ENCODE assay signal across 7 cellular contexts in genomic region chr5:173055722-173055982, GRCh38. TPM values are rescaled to one million over a fixed set of nuclear protein-coding genes. Genes with fewer than 3 reads are reported as not detected.
DNase-seq lines count a peak whose midpoint lies in the region; ATAC-seq, FAIRE-seq and TF ChIP-seq lines count a peak whose summit lies in the region.

No MANE protein-coding gene starts in this region.

- peak overlapping the region; percentile 27; the same call in 2 of the 3 replicates for H3K27ac ChIP-seq in K562 (ENCODE audit: extremely low read depth, low read depth, low read length)
- no peak overlapping the region for H3K27ac ChIP-seq in muscle layer of colon (ENCODE audit: low read depth, low read length)

- H3K79me2 ChIP-seq in K562 (ENCODE audit: control insufficient read depth, insufficient read depth, low read length) = peaks cover 17% of the 10 kb centered on the region

- POLR2A ChIA-PET in K562 (lab: Yijun Ruan, JAX) = interaction anchor here (1.2 kb wide), 1 partner anchor 9 kb away, joined by 3 read pairs; no protein-coding TSS in a partner anchor

- H3K27me3 ChIP-seq in K562 (ENCODE audit: control insufficient read depth in 2 of 2, insufficient read depth in 2 of 2, low read length in 2 of 2) (no peaks in the 10 kb centered on the region), muscle layer of colon (ENCODE audit: control insufficient read depth in 1 of 2, insufficient read depth in 2 of 2, low read length in 2 of 2) (no peaks in the 10 kb centered on the region)

- intact Hi-C loops in K562 (cut with micrococcal nuclease) = no loop called here

- no peak; a peak in 1 of 4 replicates for TF ChIP-seq RAD21 in K562 (CRISPR knock-in tag; conservative IDR thresholded peaks at IDR 0.05 in 1 of 2, IDR thresholded peaks at IDR 0.05 in 1 of 2)

- H3K4me3 ChIP-seq in K562 (peak overlapping the region; percentile 99), muscle layer of colon (ENCODE audit: low read depth in 1 of 2, low read length in 2 of 2) (peak overlapping the region; percentile 69 to 90)

- no peaks in the 10 kb centered on the region for H3K9me3 ChIP-seq in K562 (replicated peaks; ENCODE audit: control insufficient read depth, insufficient read depth, low read depth, low read length)
- no peaks in the 10 kb centered on the region for H3K9me3 ChIP-seq in muscle layer of colon (ENCODE audit: low read length)

- CTCF ChIA-PET in K562 (lab: Yijun Ruan, JAX; ENCODE audit: low intra/inter-chr PET ratio) = no interaction called here

- TF ChIP-seq EP300 in K562 (IDR thresholded peaks at IDR 0.05; ENCODE audit: low read length) = no peak

- FAIRE-seq in K562 (lab: Jason Lieb, UNC) = no peak

- H4K20me1 ChIP-seq in K562 (replicated peaks; ENCODE audit: control insufficient read depth, insufficient read depth, low read length) = no peaks in the 10 kb centered on the region

- ATAC-seq in GM18868 (IDR thresholded peaks at IDR 0.05; ENCODE audit: unreplicated experiment) (peak; percentile 0), HG03442 (IDR thresholded peaks at IDR 0.05; ENCODE audit: unreplicated experiment) (peak; percentile 0), K562 (no peak), HG02852 (IDR thresholded peaks at IDR 0.05; ENCODE audit: unreplicated experiment) (no peak)

- H3K9me1 ChIP-seq in K562 (ENCODE audit: control insufficient read depth, insufficient read depth, low read length) = no peaks in the 10 kb centered on the region

- no peak for TF ChIP-seq POLR2A in K562 (conservative IDR thresholded peaks at IDR 0.05)

- peak overlapping the region; percentile 94 for H3K4me2 ChIP-seq in K562 (ENCODE audit: insufficient read depth, low read length)

- H2AFZ ChIP-seq in K562 (ENCODE audit: low read depth, low read length) = peak overlapping the region; percentile 97

- BruUV-seq in K562 (replicated peaks; lab: Mats Ljungman, UMichigan) = TSS peak; percentile 95

- DNase-seq in K562 (ENCODE audit: extremely low read depth in 1 of 4, low spot score in 3 of 4) (peak in 1 of 4 experiments; percentile 25), HT-29 (ENCODE audit: low spot score) (no peak), putamen (ENCODE audit: low spot score) (no peak)

- H3K9ac ChIP-seq in K562 (ENCODE audit: insufficient read depth in 1 of 2, low read depth in 2 of 2, low read length in 2 of 2) (peak overlapping the region; percentile 32 to 66; a peak in 3 of 4 replicates), muscle layer of colon (ENCODE audit: low read length) (peak overlapping the region; percentile 2)

- WGBS in K562 (ENCODE audit: insufficient coverage, low coverage, missing lambda C conversion rate) = 3% methylated on average over 11 of the region's 11 CpGs

- TF ChIP-seq CTCF in K562 (IDR thresholded peaks at IDR 0.05 in 2 of 3, conservative IDR thresholded peaks at IDR 0.05 in 1 of 3; ENCODE audit: insufficient read depth in 2 of 3, low read depth in 1 of 3, low read length in 3 of 3) = no peak

- in situ Hi-C loops in K562 (cut with MboI) = no loop called here

- peaks cover 13% of the 10 kb centered on the region in 2 experiments; a peak in 3 of 5 replicates for H3K4me1 ChIP-seq in K562 (replicated peaks in 1 of 2; ENCODE audit: control insufficient read depth in 2 of 2, insufficient read depth in 2 of 2, low read length in 2 of 2)
- peaks cover 28% of the 10 kb centered on the region for H3K4me1 ChIP-seq in muscle layer of colon (ENCODE audit: insufficient read depth, low read length)

- H3K36me3 ChIP-seq in K562 (ENCODE audit: control insufficient read depth, insufficient read depth, low read length) (no peaks in the 10 kb centered on the region), muscle layer of colon (ENCODE audit: insufficient read depth, low read length) (peaks cover 4% of the 10 kb centered on the region)

TF ChIP-seq in K562, 482 proteins besides CTCF, POLR2A, EP300 and RAD21:
- no peak for TF ChIP-seq XRCC5 (IDR thresholded peaks at IDR 0.05; ENCODE audit: low read depth, low read length)
- TF ChIP-seq FOXA3 (CRISPR knock-in tag; conservative IDR thresholded peaks at IDR 0.05 in 1 of 2, IDR thresholded peaks at IDR 0.05 in 1 of 2) = 0 out of 4 replicates have a peak, but pooled peaks of 1 of the 2 experiments have one; percentile 16
- TF ChIP-seq SMARCE1 (IDR thresholded peaks at IDR 0.05) = 0 out of 2 replicates have a peak, but pooled peaks have one; percentile 30
- TF ChIP-seq NR4A1 (CRISPR knock-in tag; IDR thresholded peaks at IDR 0.05) = 0 out of 2 replicates have a peak, but pooled peaks have one; percentile 9
- TF ChIP-seq NR4A1 (tag; IDR thresholded peaks at IDR 0.05) = no peak
- TF ChIP-seq NBN (IDR thresholded peaks at IDR 0.05; ENCODE audit: low read depth) = peak; percentile 56; the same call in 1 of the 2 replicates
- no peak for TF ChIP-seq GMEB1 (CRISPR knock-in tag; IDR thresholded peaks at IDR 0.05)
- peak; percentile 42; the same call in 1 of the 2 replicates for TF ChIP-seq ZNF24 (IDR thresholded peaks at IDR 0.05)
- no peak for TF ChIP-seq CTBP1 (IDR thresholded peaks at IDR 0.05; ENCODE audit: borderline replicate concordance)
- TF ChIP-seq ELK3 (CRISPR knock-in tag; IDR thresholded peaks at IDR 0.05) = 0 out of 2 replicates have a peak, but pooled peaks have one; percentile 30
- TF ChIP-seq ERF (CRISPR knock-in tag; IDR thresholded peaks at IDR 0.05) = 0 out of 2 replicates have a peak, but pooled peaks have one; percentile 13
- TF ChIP-seq EHMT2 (IDR thresholded peaks at IDR 0.05) = no peak
- TF ChIP-seq KHSRP (IDR thresholded peaks at IDR 0.05) = no peak
- TF ChIP-seq SMAD3 (CRISPR knock-in tag; conservative IDR thresholded peaks at IDR 0.05) = 0 out of 2 replicates have a peak, but pooled peaks have one; percentile 49
- no peak for TF ChIP-seq MXI1 (IDR thresholded peaks at IDR 0.05; ENCODE audit: low read depth, low read length)
- no peak for TF ChIP-seq SOX6 (IDR thresholded peaks at IDR 0.05)

RNA-seq across cellular contexts. Expression of gene CREBRF, which starts 0.5 kb away (rescaled TPM):
- 11.5 and 33.0 TPM in 2 replicates for total RNA-seq in K562 (2011; cell fraction: chromatin; rRNA removed; ENCODE audit: low replicate concordance)
- total RNA-seq in K562 (2011; cell fraction: nucleolus; rRNA removed) = 7.8 and 10.5 TPM in 2 replicates
- 14.4 and 25.6 TPM in 2 replicates for total RNA-seq in K562 (2011; cell fraction: nucleoplasm; rRNA removed)
- 3.2 and 3.6 TPM in 2 replicates for total RNA-seq in K562 (2014; rRNA removed)
- total RNA-seq in K562 (2014; rRNA removed; fragmentation: Illumina TruSeq; extraction: Trizol) = 4.5 and 6.1 TPM in 2 replicates
- total RNA-seq in K562 (2015; rRNA removed; fragmentation: Illumina TruSeq; extraction: Trizol) = 2.9 and 3.1 TPM in 2 replicates
- 3.8 TPM in 2 replicates for total RNA-seq in K562 (2021)
- polyA plus RNA-seq in K562 (2011; rRNA removed) = 4.7 and 4.9 TPM in 2 replicates
- polyA plus RNA-seq in K562 (2011; cell fraction: cytosol; rRNA removed) = 0.85 and 1.8 TPM in 2 replicates
- 8.7 and 9.9 TPM in 2 replicates for polyA plus RNA-seq in K562 (2011; cell fraction: nucleus; rRNA removed)
- polyA plus RNA-seq in K562 (2012) = 2.0 and 5.1 TPM in 2 replicates
- polyA plus RNA-seq in K562 (2014; fragmentation: Illumina TruSeq; extraction: Trizol) = 2.4 and 4.8 TPM in 2 replicates
- 1 to 10 TPM; 1.1 to 1.3 TPM for polyA plus RNA-seq in K562 (2014; fragmentation: Nextera tagmentation; extraction: Ambion mirVana)
- polyA plus RNA-seq in K562 (2014; rRNA removed) = 2.0 and 2.8 TPM in 2 replicates
- 10.9 and 15.9 TPM in 2 replicates for polyA minus RNA-seq in K562 (2011; rRNA and poly(A)+ RNA removed)
- 4.4 and 4.5 TPM in 2 replicates for polyA minus RNA-seq in K562 (2011; cell fraction: cytosol; rRNA and poly(A)+ RNA removed)
- polyA minus RNA-seq in K562 (2011; cell fraction: nucleus; rRNA and poly(A)+ RNA removed) = 7.5 and 10.6 TPM in 2 replicates
- total RNA-seq in HT-29 (2014; rRNA removed; shearing (Covaris generic)) = 3.8 and 6.0 TPM in 2 replicates

Comparison
In these comparisons a context has a peak if more than half of its experiments do, and no peak if none do; other contexts are left out.
1. ATAC-seq: peak in GM18868 (single experiment) and HG03442 (single experiment); none in K562 (single experiment) and HG02852 (single experiment).